2 cellular contexts compared by ENCODE assay signal in genomic region chr4:177263818-177264217, GRCh38.
TF ChIP-seq lines count a peak whose summit lies in the region.

No MANE protein-coding gene starts in this region.

TF ChIP-seq in GM23338, 12 proteins besides CTCF, POLR2A, EP300 and RAD21 (continued from another document):
- no peak for TF ChIP-seq REST (IDR thresholded peaks at IDR 0.05; ENCODE audit: unreplicated experiment)
- TF ChIP-seq ZNF462 (CRISPR knock-in tag; IDR thresholded peaks at IDR 0.05) = no peak
- TF ChIP-seq ZNF331 (CRISPR knock-in tag; IDR thresholded peaks at IDR 0.05; ENCODE audit: low read depth) = no peak
- no peak for TF ChIP-seq NANOG (IDR thresholded peaks at IDR 0.05; ENCODE audit: borderline replicate concordance)
- no peak for TF ChIP-seq ETS1 (IDR thresholded peaks at IDR 0.05)

TF ChIP-seq in H1, 55 proteins besides CTCF, POLR2A, EP300 and RAD21 (continued from another document):
- TF ChIP-seq USF2 (IDR thresholded peaks at IDR 0.05; ENCODE audit: low read length) (no peak), CTBP2 (IDR thresholded peaks at IDR 0.05; ENCODE audit: borderline replicate concordance, insufficient read depth, insufficient read length, low read length) (no peak), SIN3A (conservative IDR thresholded peaks at IDR 0.05 in 1 of 2, IDR thresholded peaks at IDR 0.05 in 1 of 2; ENCODE audit: low read depth in 1 of 2, low read length in 2 of 2) (no peak), POLR2AphosphoS5 (IDR thresholded peaks at IDR 0.05; ENCODE audit: low read depth, low read length) (no peak), KDM1A (IDR thresholded peaks at IDR 0.05; ENCODE audit: borderline replicate concordance, low read length) (no peak), GABPA (IDR thresholded peaks at IDR 0.05; ENCODE audit: borderline replicate concordance, insufficient read depth, low read length) (no peak), NRF1 (IDR thresholded peaks at IDR 0.05; ENCODE audit: low read depth, low read length) (no peak), CREB1 (IDR thresholded peaks at IDR 0.05) (no peak), SP1 (IDR thresholded peaks at IDR 0.05; ENCODE audit: low read depth, low read length) (no peak), CHD2 (IDR thresholded peaks at IDR 0.05; ENCODE audit: low read length) (no peak)
